ENCODE assay signal across 15 cellular contexts in the genomic region with DNA sequence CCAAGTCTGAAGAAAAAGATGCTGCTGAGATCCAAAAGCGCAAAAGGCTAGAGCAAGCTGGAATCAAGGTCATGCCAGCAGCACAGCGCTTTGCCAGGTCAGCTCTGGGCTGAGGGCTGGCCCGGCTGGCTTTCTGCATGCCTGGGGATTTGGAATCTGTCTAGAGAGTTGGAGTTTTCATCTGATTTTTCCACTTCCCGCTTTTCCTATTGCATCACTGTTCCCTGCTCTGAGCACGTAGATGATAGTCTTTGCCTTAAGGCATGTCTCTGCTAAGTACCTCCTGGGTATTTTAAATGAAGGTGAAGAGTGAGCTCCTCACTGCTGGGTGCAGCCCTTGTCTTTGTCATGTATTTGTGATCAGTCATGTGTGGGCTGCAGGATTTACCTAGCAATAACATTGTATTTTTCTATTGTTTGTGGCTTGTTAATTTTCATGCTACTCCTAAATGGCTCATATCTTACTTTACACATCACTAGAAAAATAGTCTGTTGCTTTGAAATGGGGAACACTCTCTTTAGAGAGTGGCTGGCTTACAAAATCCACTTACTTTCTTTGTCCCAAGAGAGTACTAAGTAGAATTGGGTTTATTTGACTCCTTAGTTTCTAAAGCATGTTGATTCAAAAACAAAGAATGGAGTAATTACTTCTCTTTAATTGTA.
DNase-seq lines count a peak whose midpoint lies in the region; TF ChIP-seq lines count a peak whose summit lies in the region.
"Had no signal": no experiment of that assay in that cellular context is flagged by ENCODE, and none has a peak within 500 bp of the region (broad histone marks: within the 10 kb centered on the region; RNA-seq: fewer than 3 reads in every experiment).

No MANE protein-coding gene starts in this region.

- peaks cover 10% of the 10 kb centered on the region for H3K4me1 ChIP-seq in BE2C
- H3K4me1 ChIP-seq in HAP-1: peaks cover 26% of the 10 kb centered on the region
- H3K4me1 ChIP-seq in NT2/D1 (ENCODE audit: insufficient read depth, insufficient read length): peaks cover 4% of the 10 kb centered on the region

- peak; percentile 51 for DNase-seq in BE2C
- DNase-seq in HAP-1 (ENCODE audit: low spot score in 2 of 2): peak; percentile 78 to 98
- DNase-seq in NT2/D1 (ENCODE audit: low read depth, low spot score): no peak
- peak; percentile 42 for DNase-seq in kidney tubule cell (ENCODE audit: low spot score)
- no peak for DNase-seq in NCI-H1048 (lab: John Stamatoyannopoulos, UW)
- DNase-seq in NCI-H774 (lab: John Stamatoyannopoulos, UW): no peak
- no peak for DNase-seq in AG08396 (ENCODE audit: low spot score)
- no peak for DNase-seq in stimulated activated CD4-positive, alpha-beta T cell treated with anti-CD3 and anti-CD28 coated beads, Interleukin-1b, Interleukin-23, amount 100 ng/mL, for 48 hours
- DNase-seq: activated CD4-positive, CD25-positive, alpha-beta regulatory T cell treated with anti-CD3 and anti-CD28 coated beads, Interleukin-2, amount 50 U/mL, for 72 hours; activated naive CD4-positive, alpha-beta T cell treated with anti-CD3 and anti-CD28 coated beads for 36 hours; DMS 273 treated with DMSO at 0.1 percent for 48 hours; dorsolateral prefrontal cortex; NK-92 treated with Interleukin-12 subunit alpha and Interleukin-12 subunit beta, amount 100 ng/mL, for 24 hours; occipital lobe; SHP77 had no signal

- in situ Hi-C loops in HAP-1 (cut with MboI; ENCODE audit: low sequenced_read_pairs): no loop called here

- H3K9me3 ChIP-seq in BE2C (no peaks in the 10 kb centered on the region), HAP-1 (no peaks in the 10 kb centered on the region), NT2/D1 (ENCODE audit: insufficient read depth, low read length) (no peaks in the 10 kb centered on the region)

- no peak for TF ChIP-seq CTCF in BE2C (IDR thresholded peaks at IDR 0.05; ENCODE audit: low read depth, low read length)

- H3K27me3 ChIP-seq in BE2C: no peaks in the 10 kb centered on the region
- no peaks in the 10 kb centered on the region for H3K27me3 ChIP-seq in HAP-1 (ENCODE audit: low read depth)
- no peaks in the 10 kb centered on the region for H3K27me3 ChIP-seq in NT2/D1 (ENCODE audit: insufficient read depth, insufficient read length)
- H3K27me3 ChIP-seq: dorsolateral prefrontal cortex had no signal

- H3K4me3 ChIP-seq in BE2C (ENCODE audit: low read depth, low read length) (no peak overlapping the region), HAP-1 (no peak overlapping the region), NT2/D1 (ENCODE audit: insufficient read length, low read depth) (peak overlapping the region; percentile 3)

- H3K36me3 ChIP-seq in BE2C (peaks cover 29% of the 10 kb centered on the region), HAP-1 (replicated peaks) (no peaks in the 10 kb centered on the region), NT2/D1 (ENCODE audit: insufficient read depth, insufficient read length, low read length) (peaks cover 4% of the 10 kb centered on the region)

- peak overlapping the region; percentile 57 for H3K9ac ChIP-seq in NT2/D1 (ENCODE audit: insufficient read length, low read depth)

Comparison
In these comparisons a context has a peak if more than half of its experiments do, and no peak if none do; other contexts are left out.
1. DNase-seq: peak in BE2C (single experiment), HAP-1 (2 of 2) and kidney tubule cell (single experiment); none in NT2/D1 (single experiment), NCI-H1048 (single experiment), NCI-H774 (single experiment), AG08396 (single experiment) and stimulated activated CD4-positive, alpha-beta T cell treated with anti-CD3 and anti-CD28 coated beads, Interleukin-1b, Interleukin-23, amount 100 ng/mL, for 48 hours (single experiment).